Comparison of ENCODE assay signal across 1 cellular context in genomic region chr7:2438181-2438580, GRCh38.
TF ChIP-seq lines count a peak whose summit lies in the region.

No MANE protein-coding gene starts in this region.

TF ChIP-seq in HepG2, 621 proteins besides CTCF, POLR2A, EP300 and RAD21:
- TF ChIP-seq, protein P1, sequence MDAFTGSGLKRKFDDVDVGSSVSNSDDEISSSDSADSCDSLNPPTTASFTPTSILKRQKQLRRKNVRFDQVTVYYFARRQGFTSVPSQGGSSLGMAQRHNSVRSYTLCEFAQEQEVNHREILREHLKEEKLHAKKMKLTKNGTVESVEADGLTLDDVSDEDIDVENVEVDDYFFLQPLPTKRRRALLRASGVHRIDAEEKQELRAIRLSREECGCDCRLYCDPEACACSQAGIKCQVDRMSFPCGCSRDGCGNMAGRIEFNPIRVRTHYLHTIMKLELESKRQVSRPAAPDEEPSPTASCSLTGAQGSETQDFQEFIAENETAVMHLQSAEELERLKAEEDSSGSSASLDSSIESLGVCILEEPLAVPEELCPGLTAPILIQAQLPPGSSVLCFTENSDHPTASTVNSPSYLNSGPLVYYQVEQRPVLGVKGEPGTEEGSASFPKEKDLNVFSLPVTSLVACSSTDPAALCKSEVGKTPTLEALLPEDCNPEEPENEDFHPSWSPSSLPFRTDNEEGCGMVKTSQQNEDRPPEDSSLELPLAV (CRISPR knock-in tag; conservative IDR thresholded peaks at IDR 0.05; ENCODE audit: low read depth) = no peak
- TF ChIP-seq MLLT10 (CRISPR knock-in tag; IDR thresholded peaks at IDR 0.05) (no peak), ATF1 (CRISPR knock-in tag; IDR thresholded peaks at IDR 0.05) (no peak), ZNF331 (CRISPR knock-in tag; IDR thresholded peaks at IDR 0.05) (no peak), LBX2 (CRISPR knock-in tag; IDR thresholded peaks at IDR 0.05; ENCODE audit: borderline replicate concordance) (no peak), MAFK (conservative IDR thresholded peaks at IDR 0.05 in 1 of 2, IDR thresholded peaks at IDR 0.05 in 1 of 2; ENCODE audit: low read length in 2 of 2) (no peak), ETV5 (CRISPR knock-in tag; IDR thresholded peaks at IDR 0.05; ENCODE audit: borderline replicate concordance) (no peak), TGIF2 (CRISPR knock-in tag; IDR thresholded peaks at IDR 0.05) (no peak), ZNF782 (CRISPR knock-in tag; IDR thresholded peaks at IDR 0.05; ENCODE audit: borderline replicate concordance) (no peak), ZNF513 (CRISPR knock-in tag; conservative IDR thresholded peaks at IDR 0.05) (no peak), PHF21A (CRISPR knock-in tag; IDR thresholded peaks at IDR 0.05) (no peak), ZNF562 (CRISPR knock-in tag; IDR thresholded peaks at IDR 0.05; ENCODE audit: borderline replicate concordance) (no peak), MEIS1 (CRISPR knock-in tag; IDR thresholded peaks at IDR 0.05; ENCODE audit: borderline replicate concordance) (no peak), U2AF1 (optimal IDR thresholded peaks at IDR 0.05; ENCODE audit: low read depth, low read length) (no peak), ZBTB44 (CRISPR knock-in tag; IDR thresholded peaks at IDR 0.05) (no peak), ZNF367 (CRISPR knock-in tag; IDR thresholded peaks at IDR 0.05; ENCODE audit: borderline replicate concordance) (no peak)
- TF ChIP-seq, protein P2, sequence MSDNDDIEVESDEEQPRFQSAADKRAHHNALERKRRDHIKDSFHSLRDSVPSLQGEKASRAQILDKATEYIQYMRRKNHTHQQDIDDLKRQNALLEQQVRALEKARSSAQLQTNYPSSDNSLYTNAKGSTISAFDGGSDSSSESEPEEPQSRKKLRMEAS (IDR thresholded peaks at IDR 0.05) = no peak
- TF ChIP-seq, protein P3, sequence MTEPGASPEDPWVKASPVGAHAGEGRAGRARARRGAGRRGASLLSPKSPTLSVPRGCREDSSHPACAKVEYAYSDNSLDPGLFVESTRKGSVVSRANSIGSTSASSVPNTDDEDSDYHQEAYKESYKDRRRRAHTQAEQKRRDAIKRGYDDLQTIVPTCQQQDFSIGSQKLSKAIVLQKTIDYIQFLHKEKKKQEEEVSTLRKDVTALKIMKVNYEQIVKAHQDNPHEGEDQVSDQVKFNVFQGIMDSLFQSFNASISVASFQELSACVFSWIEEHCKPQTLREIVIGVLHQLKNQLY (CRISPR knock-in tag; IDR thresholded peaks at IDR 0.05) = no peak
- TF ChIP-seq, protein P4, sequence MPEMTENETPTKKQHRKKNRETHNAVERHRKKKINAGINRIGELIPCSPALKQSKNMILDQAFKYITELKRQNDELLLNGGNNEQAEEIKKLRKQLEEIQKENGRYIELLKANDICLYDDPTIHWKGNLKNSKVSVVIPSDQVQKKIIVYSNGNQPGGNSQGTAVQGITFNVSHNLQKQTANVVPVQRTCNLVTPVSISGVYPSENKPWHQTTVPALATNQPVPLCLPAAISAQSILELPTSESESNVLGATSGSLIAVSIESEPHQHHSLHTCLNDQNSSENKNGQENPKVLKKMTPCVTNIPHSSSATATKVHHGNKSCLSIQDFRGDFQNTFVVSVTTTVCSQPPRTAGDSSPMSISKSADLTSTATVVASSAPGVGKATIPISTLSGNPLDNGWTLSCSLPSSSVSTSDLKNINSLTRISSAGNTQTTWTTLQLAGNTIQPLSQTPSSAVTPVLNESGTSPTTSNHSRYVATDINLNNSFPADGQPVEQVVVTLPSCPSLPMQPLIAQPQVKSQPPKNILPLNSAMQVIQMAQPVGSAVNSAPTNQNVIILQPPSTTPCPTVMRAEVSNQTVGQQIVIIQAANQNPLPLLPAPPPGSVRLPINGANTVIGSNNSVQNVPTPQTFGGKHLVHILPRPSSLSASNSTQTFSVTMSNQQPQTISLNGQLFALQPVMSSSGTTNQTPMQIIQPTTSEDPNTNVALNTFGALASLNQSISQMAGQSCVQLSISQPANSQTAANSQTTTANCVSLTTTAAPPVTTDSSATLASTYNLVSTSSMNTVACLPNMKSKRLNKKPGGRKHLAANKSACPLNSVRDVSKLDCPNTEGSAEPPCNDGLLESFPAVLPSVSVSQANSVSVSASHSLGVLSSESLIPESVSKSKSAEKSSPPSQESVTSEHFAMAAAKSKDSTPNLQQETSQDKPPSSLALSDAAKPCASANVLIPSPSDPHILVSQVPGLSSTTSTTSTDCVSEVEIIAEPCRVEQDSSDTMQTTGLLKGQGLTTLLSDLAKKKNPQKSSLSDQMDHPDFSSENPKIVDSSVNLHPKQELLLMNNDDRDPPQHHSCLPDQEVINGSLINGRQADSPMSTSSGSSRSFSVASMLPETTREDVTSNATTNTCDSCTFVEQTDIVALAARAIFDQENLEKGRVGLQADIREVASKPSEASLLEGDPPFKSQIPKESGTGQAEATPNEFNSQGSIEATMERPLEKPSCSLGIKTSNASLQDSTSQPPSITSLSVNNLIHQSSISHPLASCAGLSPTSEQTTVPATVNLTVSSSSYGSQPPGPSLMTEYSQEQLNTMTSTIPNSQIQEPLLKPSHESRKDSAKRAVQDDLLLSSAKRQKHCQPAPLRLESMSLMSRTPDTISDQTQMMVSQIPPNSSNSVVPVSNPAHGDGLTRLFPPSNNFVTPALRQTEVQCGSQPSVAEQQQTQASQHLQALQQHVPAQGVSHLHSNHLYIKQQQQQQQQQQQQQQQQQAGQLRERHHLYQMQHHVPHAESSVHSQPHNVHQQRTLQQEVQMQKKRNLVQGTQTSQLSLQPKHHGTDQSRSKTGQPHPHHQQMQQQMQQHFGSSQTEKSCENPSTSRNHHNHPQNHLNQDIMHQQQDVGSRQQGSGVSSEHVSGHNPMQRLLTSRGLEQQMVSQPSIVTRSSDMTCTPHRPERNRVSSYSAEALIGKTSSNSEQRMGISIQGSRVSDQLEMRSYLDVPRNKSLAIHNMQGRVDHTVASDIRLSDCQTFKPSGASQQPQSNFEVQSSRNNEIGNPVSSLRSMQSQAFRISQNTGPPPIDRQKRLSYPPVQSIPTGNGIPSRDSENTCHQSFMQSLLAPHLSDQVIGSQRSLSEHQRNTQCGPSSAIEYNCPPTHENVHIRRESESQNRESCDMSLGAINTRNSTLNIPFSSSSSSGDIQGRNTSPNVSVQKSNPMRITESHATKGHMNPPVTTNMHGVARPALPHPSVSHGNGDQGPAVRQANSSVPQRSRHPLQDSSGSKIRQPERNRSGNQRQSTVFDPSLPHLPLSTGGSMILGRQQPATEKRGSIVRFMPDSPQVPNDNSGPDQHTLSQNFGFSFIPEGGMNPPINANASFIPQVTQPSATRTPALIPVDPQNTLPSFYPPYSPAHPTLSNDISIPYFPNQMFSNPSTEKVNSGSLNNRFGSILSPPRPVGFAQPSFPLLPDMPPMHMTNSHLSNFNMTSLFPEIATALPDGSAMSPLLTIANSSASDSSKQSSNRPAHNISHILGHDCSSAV (CRISPR knock-in tag; IDR thresholded peaks at IDR 0.05; ENCODE audit: borderline replicate concordance) = no peak
- TF ChIP-seq, protein P5, sequence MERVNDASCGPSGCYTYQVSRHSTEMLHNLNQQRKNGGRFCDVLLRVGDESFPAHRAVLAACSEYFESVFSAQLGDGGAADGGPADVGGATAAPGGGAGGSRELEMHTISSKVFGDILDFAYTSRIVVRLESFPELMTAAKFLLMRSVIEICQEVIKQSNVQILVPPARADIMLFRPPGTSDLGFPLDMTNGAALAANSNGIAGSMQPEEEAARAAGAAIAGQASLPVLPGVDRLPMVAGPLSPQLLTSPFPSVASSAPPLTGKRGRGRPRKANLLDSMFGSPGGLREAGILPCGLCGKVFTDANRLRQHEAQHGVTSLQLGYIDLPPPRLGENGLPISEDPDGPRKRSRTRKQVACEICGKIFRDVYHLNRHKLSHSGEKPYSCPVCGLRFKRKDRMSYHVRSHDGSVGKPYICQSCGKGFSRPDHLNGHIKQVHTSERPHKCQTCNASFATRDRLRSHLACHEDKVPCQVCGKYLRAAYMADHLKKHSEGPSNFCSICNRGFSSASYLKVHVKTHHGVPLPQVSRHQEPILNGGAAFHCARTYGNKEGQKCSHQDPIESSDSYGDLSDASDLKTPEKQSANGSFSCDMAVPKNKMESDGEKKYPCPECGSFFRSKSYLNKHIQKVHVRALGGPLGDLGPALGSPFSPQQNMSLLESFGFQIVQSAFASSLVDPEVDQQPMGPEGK (CRISPR knock-in tag; IDR thresholded peaks at IDR 0.05) = no peak
TF ChIP-seq in HepG2: peak in this region for 0.
